Comparison of ENCODE assay signal across 8 cellular contexts in the genomic region with DNA sequence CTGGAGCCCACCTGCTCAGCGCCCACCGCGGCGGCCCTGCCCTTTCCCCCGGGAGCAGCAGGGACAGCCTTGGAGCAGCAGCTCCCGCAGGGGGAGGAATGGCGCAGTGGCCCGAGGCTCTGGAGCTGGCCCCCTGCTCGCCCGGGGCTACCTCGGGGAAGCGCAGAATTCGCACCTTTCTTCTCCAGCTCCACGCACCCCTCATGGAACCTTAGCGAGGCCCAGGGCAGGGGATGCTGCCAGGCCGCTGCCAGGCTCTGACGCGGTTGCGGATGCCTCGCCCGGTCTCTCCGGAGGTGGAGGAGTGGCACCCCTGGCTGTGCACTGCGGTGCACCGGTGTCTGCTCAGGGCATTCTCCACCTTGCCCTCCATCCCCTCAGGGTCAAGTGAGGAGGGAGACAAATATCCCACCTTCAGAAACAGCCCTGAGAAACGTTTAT.
DNase-seq lines count a peak whose midpoint lies in the region; ATAC-seq and TF ChIP-seq lines count a peak whose summit lies in the region.

No MANE protein-coding gene starts in this region.

- H3K9me3 Mint-ChIP-seq in activated CD4-positive, alpha-beta T cell treated with anti-CD3 and anti-CD28 coated beads, Interleukin-2, amount 10 ng/mL, durations not matched to agents 24 days and 14 days = no peaks in the 10 kb centered on the region
- no peaks in the 10 kb centered on the region for H3K9me3 Mint-ChIP-seq in WTC11
- no peaks in the 10 kb centered on the region for H3K9me3 Mint-ChIP-seq in stimulated activated naive CD8-positive, alpha-beta T cell treated with anti-CD3 and anti-CD28 coated beads, Interleukin-15, amount 100 ng/mL, for 72 hours

- H3K4me3 ChIP-seq in iPS-18c (ENCODE audit: insufficient read depth, low read depth, low read length) = peak overlapping the region; percentile 66; the same call in 1 of the 2 replicates

- H3K9me3 ChIP-seq in iPS-18c (ENCODE audit: control insufficient read depth, insufficient read depth, low read length) = no peaks in the 10 kb centered on the region

- intact Hi-C loops in activated CD4-positive, alpha-beta T cell treated with anti-CD3 and anti-CD28 coated beads, Interleukin-2, amount 10 ng/mL, durations not matched to agents 24 days and 14 days (cut with micrococcal nuclease) = loop anchor here (5.0 kb wide), 1 partner anchor 1916 kb away; no protein-coding TSS in a partner anchor

- H3K36me3 Mint-ChIP-seq in activated CD4-positive, alpha-beta T cell treated with anti-CD3 and anti-CD28 coated beads, Interleukin-2, amount 10 ng/mL, durations not matched to agents 24 days and 14 days (ENCODE audit: low read depth) = peaks cover 2% of the 10 kb centered on the region
- no peaks in the 10 kb centered on the region for H3K36me3 Mint-ChIP-seq in WTC11

- CTCF ChIA-PET in WTC11 (lab: Charles Lee) = interaction anchor here (0.6 to 6.2 kb wide), 8 partner anchors 11 to 529 kb away, joined by 3 to 80 read pairs (median 10); no protein-coding TSS in a partner anchor

- POLR2A ChIA-PET in WTC11 (lab: Charles Lee) = no interaction called here

- no peak for DNase-seq in activated CD4-positive, alpha-beta T cell treated with anti-CD3 and anti-CD28 coated beads, Interleukin-2, amount 10 ng/mL, durations not matched to agents 24 days and 14 days
- no peak for DNase-seq in activated CD4-positive, alpha-beta T cell treated with anti-CD3 and anti-CD28 coated beads, Interleukin-2, amount 50 U/mL, for 48 hours
- peak; percentile 29 for DNase-seq in WTC11 (ENCODE audit: low spot score)
- no peak for DNase-seq in stimulated activated naive CD8-positive, alpha-beta T cell treated with anti-CD3 and anti-CD28 coated beads, Interleukin-15, amount 100 ng/mL, for 72 hours

- H3K27me3 Mint-ChIP-seq in activated CD4-positive, alpha-beta T cell treated with anti-CD3 and anti-CD28 coated beads, Interleukin-2, amount 10 ng/mL, durations not matched to agents 24 days and 14 days = peaks cover 14% of the 10 kb centered on the region
- H3K27me3 Mint-ChIP-seq in WTC11 (ENCODE audit: low read depth) = peaks cover 13% of the 10 kb centered on the region
- H3K27me3 Mint-ChIP-seq in stimulated activated naive CD8-positive, alpha-beta T cell treated with anti-CD3 and anti-CD28 coated beads, Interleukin-15, amount 100 ng/mL, for 72 hours = no peaks in the 10 kb centered on the region

- peak overlapping the region; percentile 36 for H3K4me3 Mint-ChIP-seq in activated CD4-positive, alpha-beta T cell treated with anti-CD3 and anti-CD28 coated beads, Interleukin-2, amount 10 ng/mL, durations not matched to agents 24 days and 14 days
- peak overlapping the region; percentile 63 for H3K4me3 Mint-ChIP-seq in WTC11
- H3K4me3 Mint-ChIP-seq in stimulated activated naive CD8-positive, alpha-beta T cell treated with anti-CD3 and anti-CD28 coated beads, Interleukin-15, amount 100 ng/mL, for 72 hours = peak overlapping the region; percentile 51 to 74

- H3K27ac Mint-ChIP-seq in activated CD4-positive, alpha-beta T cell treated with anti-CD3 and anti-CD28 coated beads, Interleukin-2, amount 10 ng/mL, durations not matched to agents 24 days and 14 days = no peak overlapping the region
- H3K27ac Mint-ChIP-seq in WTC11 = no peak overlapping the region
- no peak overlapping the region for H3K27ac Mint-ChIP-seq in stimulated activated naive CD8-positive, alpha-beta T cell treated with anti-CD3 and anti-CD28 coated beads, Interleukin-15, amount 100 ng/mL, for 72 hours

- ATAC-seq in WTC11 (peak; percentile 19; the same call in 1 of the 2 replicates), GM21528 (IDR thresholded peaks at IDR 0.05; ENCODE audit: low FRiP score, unreplicated experiment) (no peak), HG02623 (IDR thresholded peaks at IDR 0.05; ENCODE audit: unreplicated experiment) (no peak), HG03520 (IDR thresholded peaks at IDR 0.05; ENCODE audit: unreplicated experiment) (no peak)
- ATAC-seq in stimulated activated naive CD8-positive, alpha-beta T cell treated with anti-CD3 and anti-CD28 coated beads, Interleukin-15, amount 100 ng/mL, for 72 hours = peak; percentile 1

- no peak for TF ChIP-seq CTCF in WTC11 (IDR thresholded peaks at IDR 0.05)

- peaks cover 9% of the 10 kb centered on the region for H3K4me1 Mint-ChIP-seq in activated CD4-positive, alpha-beta T cell treated with anti-CD3 and anti-CD28 coated beads, Interleukin-2, amount 10 ng/mL, durations not matched to agents 24 days and 14 days
- peaks cover 39% of the 10 kb centered on the region for H3K4me1 Mint-ChIP-seq in WTC11
- peaks cover 18% of the 10 kb centered on the region for H3K4me1 Mint-ChIP-seq in stimulated activated naive CD8-positive, alpha-beta T cell treated with anti-CD3 and anti-CD28 coated beads, Interleukin-15, amount 100 ng/mL, for 72 hours

TF ChIP-seq in WTC11, 78 proteins besides CTCF, POLR2A, EP300 and RAD21:
- no peak for TF ChIP-seq ZBTB21 (CRISPR knock-in tag; IDR thresholded peaks at IDR 0.05; ENCODE audit: borderline replicate concordance)
- TF ChIP-seq NR3C1 (CRISPR knock-in tag; conservative IDR thresholded peaks at IDR 0.05; ENCODE audit: low read depth) = no peak
- TF ChIP-seq, protein P1, sequence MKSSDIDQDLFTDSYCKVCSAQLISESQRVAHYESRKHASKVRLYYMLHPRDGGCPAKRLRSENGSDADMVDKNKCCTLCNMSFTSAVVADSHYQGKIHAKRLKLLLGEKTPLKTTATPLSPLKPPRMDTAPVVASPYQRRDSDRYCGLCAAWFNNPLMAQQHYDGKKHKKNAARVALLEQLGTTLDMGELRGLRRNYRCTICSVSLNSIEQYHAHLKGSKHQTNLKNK (CRISPR knock-in tag; IDR thresholded peaks at IDR 0.05) = no peak
- TF ChIP-seq CREB1 (CRISPR knock-in tag; IDR thresholded peaks at IDR 0.05) = no peak
- TF ChIP-seq ELF4 (CRISPR knock-in tag; IDR thresholded peaks at IDR 0.05; ENCODE audit: low read depth) = no peak
- no peak for TF ChIP-seq JAZF1 (CRISPR knock-in tag; IDR thresholded peaks at IDR 0.05)
- TF ChIP-seq CREM (CRISPR knock-in tag; IDR thresholded peaks at IDR 0.05) = no peak
- TF ChIP-seq OVOL2 (CRISPR knock-in tag; IDR thresholded peaks at IDR 0.05; ENCODE audit: borderline replicate concordance) = no peak
TF ChIP-seq in WTC11: peak in this region for 0.

Comparison
In these comparisons a context has a peak if more than half of its experiments do, and no peak if none do; other contexts are left out.
1. ATAC-seq: peak in WTC11 (single experiment) and stimulated activated naive CD8-positive, alpha-beta T cell treated with anti-CD3 and anti-CD28 coated beads, Interleukin-15, amount 100 ng/mL, for 72 hours (single experiment); none in GM21528 (single experiment), HG02623 (single experiment) and HG03520 (single experiment).
2. Peak in every context shown above with its lines, with median percentiles within 50 percentile points of each other: H3K4me3 Mint-ChIP-seq.